In the genomic region with DNA sequence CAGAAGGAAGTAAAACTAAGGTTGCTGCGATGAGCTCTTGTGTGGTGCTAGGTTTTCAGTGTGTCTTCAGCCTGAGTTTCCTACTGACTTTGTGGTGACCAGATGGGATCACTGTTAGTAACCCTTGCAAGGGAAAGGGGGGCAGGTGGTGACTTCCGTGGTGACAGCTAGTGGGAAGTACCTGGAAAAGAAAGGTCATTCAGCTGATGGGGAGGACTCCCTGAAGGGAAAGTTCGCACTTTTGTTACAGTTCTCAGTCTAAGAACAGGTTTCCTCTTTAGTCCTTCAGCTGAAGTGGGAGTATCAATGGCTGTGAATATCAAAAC, we compare ENCODE assay signal across 1 cellular context.
TF ChIP-seq lines count a peak whose summit lies in the region.

No MANE protein-coding gene starts in this region.

TF ChIP-seq in SK-N-SH treated with all-trans-retinoic acid at 6 μM for 48 hours, 23 proteins besides CTCF, POLR2A, EP300 and RAD21 (continued from another document):
- TF ChIP-seq OSR1 (CRISPR knock-in tag; IDR thresholded peaks at IDR 0.05): no peak
